In the genomic region with DNA sequence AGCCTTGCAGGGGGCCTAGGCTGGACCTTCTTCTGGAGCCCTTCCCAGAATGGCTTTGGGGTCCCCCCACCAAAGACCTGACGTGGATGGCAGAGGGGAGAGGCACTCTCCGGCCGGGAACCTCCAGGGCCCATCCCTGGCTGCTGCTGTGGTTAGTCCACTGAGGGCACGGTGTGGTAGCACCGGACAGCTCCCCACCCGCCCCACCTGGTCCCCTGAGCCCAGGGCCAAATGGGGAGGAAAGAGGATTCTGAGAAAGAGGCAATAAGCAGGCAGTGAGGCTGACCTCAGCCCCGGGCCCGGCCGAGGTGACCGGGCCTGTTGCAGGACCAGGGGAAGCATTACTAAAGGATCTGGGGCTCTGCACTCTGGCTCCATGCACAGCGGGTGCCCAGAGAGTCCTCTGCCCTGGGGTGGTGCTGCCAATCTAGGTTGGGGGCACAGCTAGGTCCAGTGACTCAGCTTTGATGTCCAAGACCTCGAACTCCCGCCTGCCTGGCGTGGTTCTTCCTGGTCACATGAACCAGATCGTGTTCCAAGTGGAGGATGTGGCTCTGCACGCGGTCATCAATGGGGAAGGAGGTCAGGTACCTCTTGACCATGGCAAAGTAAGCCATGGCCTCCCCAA, we compare ENCODE assay signal across 1 cellular context.
TF ChIP-seq lines count a peak whose summit lies in the region.

No MANE protein-coding gene starts in this region.

TF ChIP-seq in HepG2, 621 proteins besides CTCF, POLR2A, EP300 and RAD21 (continued from another document and continues in another):
- TF ChIP-seq, protein P1, sequence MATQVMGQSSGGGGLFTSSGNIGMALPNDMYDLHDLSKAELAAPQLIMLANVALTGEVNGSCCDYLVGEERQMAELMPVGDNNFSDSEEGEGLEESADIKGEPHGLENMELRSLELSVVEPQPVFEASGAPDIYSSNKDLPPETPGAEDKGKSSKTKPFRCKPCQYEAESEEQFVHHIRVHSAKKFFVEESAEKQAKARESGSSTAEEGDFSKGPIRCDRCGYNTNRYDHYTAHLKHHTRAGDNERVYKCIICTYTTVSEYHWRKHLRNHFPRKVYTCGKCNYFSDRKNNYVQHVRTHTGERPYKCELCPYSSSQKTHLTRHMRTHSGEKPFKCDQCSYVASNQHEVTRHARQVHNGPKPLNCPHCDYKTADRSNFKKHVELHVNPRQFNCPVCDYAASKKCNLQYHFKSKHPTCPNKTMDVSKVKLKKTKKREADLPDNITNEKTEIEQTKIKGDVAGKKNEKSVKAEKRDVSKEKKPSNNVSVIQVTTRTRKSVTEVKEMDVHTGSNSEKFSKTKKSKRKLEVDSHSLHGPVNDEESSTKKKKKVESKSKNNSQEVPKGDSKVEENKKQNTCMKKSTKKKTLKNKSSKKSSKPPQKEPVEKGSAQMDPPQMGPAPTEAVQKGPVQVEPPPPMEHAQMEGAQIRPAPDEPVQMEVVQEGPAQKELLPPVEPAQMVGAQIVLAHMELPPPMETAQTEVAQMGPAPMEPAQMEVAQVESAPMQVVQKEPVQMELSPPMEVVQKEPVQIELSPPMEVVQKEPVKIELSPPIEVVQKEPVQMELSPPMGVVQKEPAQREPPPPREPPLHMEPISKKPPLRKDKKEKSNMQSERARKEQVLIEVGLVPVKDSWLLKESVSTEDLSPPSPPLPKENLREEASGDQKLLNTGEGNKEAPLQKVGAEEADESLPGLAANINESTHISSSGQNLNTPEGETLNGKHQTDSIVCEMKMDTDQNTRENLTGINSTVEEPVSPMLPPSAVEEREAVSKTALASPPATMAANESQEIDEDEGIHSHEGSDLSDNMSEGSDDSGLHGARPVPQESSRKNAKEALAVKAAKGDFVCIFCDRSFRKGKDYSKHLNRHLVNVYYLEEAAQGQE (IDR thresholded peaks at IDR 0.05; ENCODE audit: borderline replicate concordance in 1 of 2, low read depth in 1 of 2, low read length in 2 of 2): peak in 1 of 2 experiments; percentile 78
- TF ChIP-seq ZNF225 (CRISPR knock-in tag; IDR thresholded peaks at IDR 0.05) (no peak), SRY (CRISPR knock-in tag; IDR thresholded peaks at IDR 0.05) (0 out of 2 replicates have a peak, but pooled peaks have one; percentile 49), SMARCC2 (IDR thresholded peaks at IDR 0.05) (no peak), CHD2 (IDR thresholded peaks at IDR 0.05; ENCODE audit: low read depth, low read length) (no peak), TEAD3 (CRISPR knock-in tag; optimal IDR thresholded peaks at IDR 0.05; ENCODE audit: borderline replicate concordance) (peak; percentile 22), MXI1 (IDR thresholded peaks at IDR 0.05; ENCODE audit: borderline replicate concordance, low read depth, low read length) (no peak), ZNF816 (CRISPR knock-in tag; IDR thresholded peaks at IDR 0.05; ENCODE audit: borderline replicate concordance) (no peak), REXO4 (CRISPR knock-in tag; IDR thresholded peaks at IDR 0.05; ENCODE audit: borderline replicate concordance) (no peak), KLF15 (CRISPR knock-in tag; IDR thresholded peaks at IDR 0.05; ENCODE audit: borderline replicate concordance) (no peak), ZFP36L2 (CRISPR knock-in tag; IDR thresholded peaks at IDR 0.05) (no peak), ZKSCAN1 (IDR thresholded peaks at IDR 0.05; ENCODE audit: low read length) (no peak), ISX (CRISPR knock-in tag; conservative IDR thresholded peaks at IDR 0.05) (no peak), HNRNPL (IDR thresholded peaks at IDR 0.05; ENCODE audit: low read depth, low read length) (peak; percentile 86; the same call in 1 of the 2 replicates), ATM (IDR thresholded peaks at IDR 0.05; ENCODE audit: borderline replicate concordance) (no peak), ELF3 (CRISPR knock-in tag; IDR thresholded peaks at IDR 0.05) (no peak), KAT7 (CRISPR knock-in tag; IDR thresholded peaks at IDR 0.05; ENCODE audit: borderline replicate concordance) (no peak), ZNF101 (CRISPR knock-in tag; IDR thresholded peaks at IDR 0.05; ENCODE audit: borderline replicate concordance, low read depth) (no peak), FOXC1 (CRISPR knock-in tag; IDR thresholded peaks at IDR 0.05; ENCODE audit: borderline replicate concordance) (no peak), THAP11 (CRISPR knock-in tag; IDR thresholded peaks at IDR 0.05) (no peak), ZBTB3 (CRISPR knock-in tag; IDR thresholded peaks at IDR 0.05; ENCODE audit: borderline replicate concordance, low read depth) (no peak), ZNF468 (CRISPR knock-in tag; IDR thresholded peaks at IDR 0.05) (no peak), ZNF788 (CRISPR knock-in tag; IDR thresholded peaks at IDR 0.05; ENCODE audit: borderline replicate concordance) (0 out of 2 replicates have a peak, but pooled peaks have one; percentile 23), KLF9 (CRISPR knock-in tag; IDR thresholded peaks at IDR 0.05; ENCODE audit: low read depth) (no peak), KAT2B (IDR thresholded peaks at IDR 0.05; ENCODE audit: borderline replicate concordance, low read depth, low read length) (no peak), BORCS8-MEF2B (CRISPR knock-in tag; IDR thresholded peaks at IDR 0.05) (peak; percentile 29; the same call in 1 of the 2 replicates), NBN (conservative IDR thresholded peaks at IDR 0.05) (no peak), GPN1 (CRISPR knock-in tag; IDR thresholded peaks at IDR 0.05; ENCODE audit: borderline replicate concordance) (no peak)
- TF ChIP-seq, protein P2, sequence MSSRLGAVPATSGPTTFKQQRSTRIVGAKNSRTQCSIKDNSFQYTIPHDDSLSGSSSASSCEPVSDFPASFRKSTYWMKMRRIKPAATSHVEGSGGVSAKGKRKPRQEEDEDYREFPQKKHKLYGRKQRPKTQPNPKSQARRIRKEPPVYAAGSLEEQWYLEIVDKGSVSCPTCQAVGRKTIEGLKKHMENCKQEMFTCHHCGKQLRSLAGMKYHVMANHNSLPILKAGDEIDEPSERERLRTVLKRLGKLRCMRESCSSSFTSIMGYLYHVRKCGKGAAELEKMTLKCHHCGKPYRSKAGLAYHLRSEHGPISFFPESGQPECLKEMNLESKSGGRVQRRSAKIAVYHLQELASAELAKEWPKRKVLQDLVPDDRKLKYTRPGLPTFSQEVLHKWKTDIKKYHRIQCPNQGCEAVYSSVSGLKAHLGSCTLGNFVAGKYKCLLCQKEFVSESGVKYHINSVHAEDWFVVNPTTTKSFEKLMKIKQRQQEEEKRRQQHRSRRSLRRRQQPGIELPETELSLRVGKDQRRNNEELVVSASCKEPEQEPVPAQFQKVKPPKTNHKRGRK (CRISPR knock-in tag; IDR thresholded peaks at IDR 0.05): no peak
- TF ChIP-seq, protein P3, sequence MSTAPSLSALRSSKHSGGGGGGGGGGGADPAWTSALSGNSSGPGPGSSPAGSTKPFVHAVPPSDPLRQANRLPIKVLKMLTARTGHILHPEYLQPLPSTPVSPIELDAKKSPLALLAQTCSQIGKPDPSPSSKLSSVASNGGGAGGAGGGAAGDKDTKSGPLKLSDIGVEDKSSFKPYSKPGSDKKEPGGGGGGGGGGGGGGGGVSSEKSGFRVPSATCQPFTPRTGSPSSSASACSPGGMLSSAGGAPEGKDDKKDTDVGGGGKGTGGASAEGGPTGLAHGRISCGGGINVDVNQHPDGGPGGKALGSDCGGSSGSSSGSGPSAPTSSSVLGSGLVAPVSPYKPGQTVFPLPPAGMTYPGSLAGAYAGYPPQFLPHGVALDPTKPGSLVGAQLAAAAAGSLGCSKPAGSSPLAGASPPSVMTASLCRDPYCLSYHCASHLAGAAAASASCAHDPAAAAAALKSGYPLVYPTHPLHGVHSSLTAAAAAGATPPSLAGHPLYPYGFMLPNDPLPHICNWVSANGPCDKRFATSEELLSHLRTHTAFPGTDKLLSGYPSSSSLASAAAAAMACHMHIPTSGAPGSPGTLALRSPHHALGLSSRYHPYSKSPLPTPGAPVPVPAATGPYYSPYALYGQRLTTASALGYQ (CRISPR knock-in tag; IDR thresholded peaks at IDR 0.05): no peak
- TF ChIP-seq, protein P4, sequence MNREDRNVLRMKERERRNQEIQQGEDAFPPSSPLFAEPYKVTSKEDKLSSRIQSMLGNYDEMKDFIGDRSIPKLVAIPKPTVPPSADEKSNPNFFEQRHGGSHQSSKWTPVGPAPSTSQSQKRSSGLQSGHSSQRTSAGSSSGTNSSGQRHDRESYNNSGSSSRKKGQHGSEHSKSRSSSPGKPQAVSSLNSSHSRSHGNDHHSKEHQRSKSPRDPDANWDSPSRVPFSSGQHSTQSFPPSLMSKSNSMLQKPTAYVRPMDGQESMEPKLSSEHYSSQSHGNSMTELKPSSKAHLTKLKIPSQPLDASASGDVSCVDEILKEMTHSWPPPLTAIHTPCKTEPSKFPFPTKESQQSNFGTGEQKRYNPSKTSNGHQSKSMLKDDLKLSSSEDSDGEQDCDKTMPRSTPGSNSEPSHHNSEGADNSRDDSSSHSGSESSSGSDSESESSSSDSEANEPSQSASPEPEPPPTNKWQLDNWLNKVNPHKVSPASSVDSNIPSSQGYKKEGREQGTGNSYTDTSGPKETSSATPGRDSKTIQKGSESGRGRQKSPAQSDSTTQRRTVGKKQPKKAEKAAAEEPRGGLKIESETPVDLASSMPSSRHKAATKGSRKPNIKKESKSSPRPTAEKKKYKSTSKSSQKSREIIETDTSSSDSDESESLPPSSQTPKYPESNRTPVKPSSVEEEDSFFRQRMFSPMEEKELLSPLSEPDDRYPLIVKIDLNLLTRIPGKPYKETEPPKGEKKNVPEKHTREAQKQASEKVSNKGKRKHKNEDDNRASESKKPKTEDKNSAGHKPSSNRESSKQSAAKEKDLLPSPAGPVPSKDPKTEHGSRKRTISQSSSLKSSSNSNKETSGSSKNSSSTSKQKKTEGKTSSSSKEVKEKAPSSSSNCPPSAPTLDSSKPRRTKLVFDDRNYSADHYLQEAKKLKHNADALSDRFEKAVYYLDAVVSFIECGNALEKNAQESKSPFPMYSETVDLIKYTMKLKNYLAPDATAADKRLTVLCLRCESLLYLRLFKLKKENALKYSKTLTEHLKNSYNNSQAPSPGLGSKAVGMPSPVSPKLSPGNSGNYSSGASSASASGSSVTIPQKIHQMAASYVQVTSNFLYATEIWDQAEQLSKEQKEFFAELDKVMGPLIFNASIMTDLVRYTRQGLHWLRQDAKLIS (CRISPR knock-in tag; IDR thresholded peaks at IDR 0.05): no peak
- TF ChIP-seq, protein P5, sequence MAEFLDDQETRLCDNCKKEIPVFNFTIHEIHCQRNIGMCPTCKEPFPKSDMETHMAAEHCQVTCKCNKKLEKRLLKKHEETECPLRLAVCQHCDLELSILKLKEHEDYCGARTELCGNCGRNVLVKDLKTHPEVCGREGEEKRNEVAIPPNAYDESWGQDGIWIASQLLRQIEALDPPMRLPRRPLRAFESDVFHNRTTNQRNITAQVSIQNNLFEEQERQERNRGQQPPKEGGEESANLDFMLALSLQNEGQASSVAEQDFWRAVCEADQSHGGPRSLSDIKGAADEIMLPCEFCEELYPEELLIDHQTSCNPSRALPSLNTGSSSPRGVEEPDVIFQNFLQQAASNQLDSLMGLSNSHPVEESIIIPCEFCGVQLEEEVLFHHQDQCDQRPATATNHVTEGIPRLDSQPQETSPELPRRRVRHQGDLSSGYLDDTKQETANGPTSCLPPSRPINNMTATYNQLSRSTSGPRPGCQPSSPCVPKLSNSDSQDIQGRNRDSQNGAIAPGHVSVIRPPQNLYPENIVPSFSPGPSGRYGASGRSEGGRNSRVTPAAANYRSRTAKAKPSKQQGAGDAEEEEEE (CRISPR knock-in tag; IDR thresholded peaks at IDR 0.05; ENCODE audit: borderline replicate concordance): no peak
- TF ChIP-seq, protein P6, sequence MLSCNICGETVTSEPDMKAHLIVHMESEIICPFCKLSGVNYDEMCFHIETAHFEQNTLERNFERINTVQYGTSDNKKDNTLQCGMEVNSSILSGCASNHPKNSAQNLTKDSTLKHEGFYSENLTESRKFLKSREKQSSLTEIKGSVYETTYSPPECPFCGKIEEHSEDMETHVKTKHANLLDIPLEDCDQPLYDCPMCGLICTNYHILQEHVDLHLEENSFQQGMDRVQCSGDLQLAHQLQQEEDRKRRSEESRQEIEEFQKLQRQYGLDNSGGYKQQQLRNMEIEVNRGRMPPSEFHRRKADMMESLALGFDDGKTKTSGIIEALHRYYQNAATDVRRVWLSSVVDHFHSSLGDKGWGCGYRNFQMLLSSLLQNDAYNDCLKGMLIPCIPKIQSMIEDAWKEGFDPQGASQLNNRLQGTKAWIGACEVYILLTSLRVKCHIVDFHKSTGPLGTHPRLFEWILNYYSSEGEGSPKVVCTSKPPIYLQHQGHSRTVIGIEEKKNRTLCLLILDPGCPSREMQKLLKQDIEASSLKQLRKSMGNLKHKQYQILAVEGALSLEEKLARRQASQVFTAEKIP (CRISPR knock-in tag; IDR thresholded peaks at IDR 0.05; ENCODE audit: borderline replicate concordance): no peak
- TF ChIP-seq, protein P7, sequence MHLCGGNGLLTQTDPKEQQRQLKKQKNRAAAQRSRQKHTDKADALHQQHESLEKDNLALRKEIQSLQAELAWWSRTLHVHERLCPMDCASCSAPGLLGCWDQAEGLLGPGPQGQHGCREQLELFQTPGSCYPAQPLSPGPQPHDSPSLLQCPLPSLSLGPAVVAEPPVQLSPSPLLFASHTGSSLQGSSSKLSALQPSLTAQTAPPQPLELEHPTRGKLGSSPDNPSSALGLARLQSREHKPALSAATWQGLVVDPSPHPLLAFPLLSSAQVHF (CRISPR knock-in tag; IDR thresholded peaks at IDR 0.05): no peak
- TF ChIP-seq, protein P8, sequence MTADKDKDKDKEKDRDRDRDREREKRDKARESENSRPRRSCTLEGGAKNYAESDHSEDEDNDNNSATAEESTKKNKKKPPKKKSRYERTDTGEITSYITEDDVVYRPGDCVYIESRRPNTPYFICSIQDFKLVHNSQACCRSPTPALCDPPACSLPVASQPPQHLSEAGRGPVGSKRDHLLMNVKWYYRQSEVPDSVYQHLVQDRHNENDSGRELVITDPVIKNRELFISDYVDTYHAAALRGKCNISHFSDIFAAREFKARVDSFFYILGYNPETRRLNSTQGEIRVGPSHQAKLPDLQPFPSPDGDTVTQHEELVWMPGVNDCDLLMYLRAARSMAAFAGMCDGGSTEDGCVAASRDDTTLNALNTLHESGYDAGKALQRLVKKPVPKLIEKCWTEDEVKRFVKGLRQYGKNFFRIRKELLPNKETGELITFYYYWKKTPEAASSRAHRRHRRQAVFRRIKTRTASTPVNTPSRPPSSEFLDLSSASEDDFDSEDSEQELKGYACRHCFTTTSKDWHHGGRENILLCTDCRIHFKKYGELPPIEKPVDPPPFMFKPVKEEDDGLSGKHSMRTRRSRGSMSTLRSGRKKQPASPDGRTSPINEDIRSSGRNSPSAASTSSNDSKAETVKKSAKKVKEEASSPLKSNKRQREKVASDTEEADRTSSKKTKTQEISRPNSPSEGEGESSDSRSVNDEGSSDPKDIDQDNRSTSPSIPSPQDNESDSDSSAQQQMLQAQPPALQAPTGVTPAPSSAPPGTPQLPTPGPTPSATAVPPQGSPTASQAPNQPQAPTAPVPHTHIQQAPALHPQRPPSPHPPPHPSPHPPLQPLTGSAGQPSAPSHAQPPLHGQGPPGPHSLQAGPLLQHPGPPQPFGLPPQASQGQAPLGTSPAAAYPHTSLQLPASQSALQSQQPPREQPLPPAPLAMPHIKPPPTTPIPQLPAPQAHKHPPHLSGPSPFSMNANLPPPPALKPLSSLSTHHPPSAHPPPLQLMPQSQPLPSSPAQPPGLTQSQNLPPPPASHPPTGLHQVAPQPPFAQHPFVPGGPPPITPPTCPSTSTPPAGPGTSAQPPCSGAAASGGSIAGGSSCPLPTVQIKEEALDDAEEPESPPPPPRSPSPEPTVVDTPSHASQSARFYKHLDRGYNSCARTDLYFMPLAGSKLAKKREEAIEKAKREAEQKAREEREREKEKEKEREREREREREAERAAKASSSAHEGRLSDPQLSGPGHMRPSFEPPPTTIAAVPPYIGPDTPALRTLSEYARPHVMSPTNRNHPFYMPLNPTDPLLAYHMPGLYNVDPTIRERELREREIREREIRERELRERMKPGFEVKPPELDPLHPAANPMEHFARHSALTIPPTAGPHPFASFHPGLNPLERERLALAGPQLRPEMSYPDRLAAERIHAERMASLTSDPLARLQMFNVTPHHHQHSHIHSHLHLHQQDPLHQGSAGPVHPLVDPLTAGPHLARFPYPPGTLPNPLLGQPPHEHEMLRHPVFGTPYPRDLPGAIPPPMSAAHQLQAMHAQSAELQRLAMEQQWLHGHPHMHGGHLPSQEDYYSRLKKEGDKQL (CRISPR knock-in tag; IDR thresholded peaks at IDR 0.05; ENCODE audit: low read depth): no peak
